Comparison of ENCODE assay signal across 10 cellular contexts in the genomic region with DNA sequence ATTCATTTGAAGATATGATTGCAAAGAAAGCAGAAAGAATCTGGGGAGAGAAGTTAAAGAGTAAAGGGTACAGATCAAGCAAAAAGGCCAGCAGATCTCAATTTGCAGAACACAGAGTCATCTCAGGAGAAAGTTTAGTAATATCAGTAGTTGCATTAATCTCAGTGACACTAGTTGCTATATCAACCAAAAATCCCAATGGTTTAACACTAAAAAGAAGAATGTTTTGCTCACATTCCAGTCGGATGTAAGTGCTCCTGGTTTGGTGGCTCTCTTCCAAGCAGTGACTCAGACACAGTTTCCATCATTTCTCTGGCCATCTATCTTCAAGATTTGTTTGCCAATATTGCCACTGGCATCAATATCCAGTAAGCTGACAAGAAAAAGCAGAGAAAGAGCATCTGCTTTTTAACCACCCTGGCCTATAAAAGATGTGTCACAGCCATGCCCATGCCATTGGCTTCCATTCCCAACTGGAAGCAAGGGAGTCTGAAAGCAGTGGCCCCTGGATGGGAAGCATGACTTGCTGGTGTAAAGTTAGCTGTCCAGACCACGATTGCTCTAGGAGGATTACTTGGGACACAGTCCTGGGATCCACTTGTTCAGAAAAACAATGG. TPM values are rescaled to one million over a fixed set of nuclear protein-coding genes. Genes with fewer than 3 reads are reported as not detected.
DNase-seq lines count a peak whose midpoint lies in the region; ATAC-seq, FAIRE-seq and TF ChIP-seq lines count a peak whose summit lies in the region.
"Had no signal": no experiment of that assay in that cellular context is flagged by ENCODE, and none has a peak within 500 bp of the region (broad histone marks: within the 10 kb centered on the region; RNA-seq: fewer than 3 reads in every experiment).

No MANE protein-coding gene starts in this region.

- H2BK5ac ChIP-seq in neuronal stem cell (ENCODE audit: low read length), result no peak overlapping the region

- H3K14ac ChIP-seq in neuronal stem cell (ENCODE audit: low read length), result no peak overlapping the region

- no peak overlapping the region for H4K8ac ChIP-seq in neuronal stem cell (ENCODE audit: low read depth, low read length)

- no peak overlapping the region for H4K91ac ChIP-seq in neuronal stem cell (ENCODE audit: low read depth, low read length, poor library complexity)

- FAIRE-seq in small intestine (lab: Jason Lieb, UNC), result no peak

- H3K9me3 ChIP-seq in neuronal stem cell (replicated peaks in 1 of 2; ENCODE audit: control insufficient read depth in 2 of 2, insufficient read depth in 1 of 2, low read depth in 1 of 2, low read length in 2 of 2) (no peaks in the 10 kb centered on the region), small intestine (ENCODE audit: control insufficient read depth, low read depth) (no peaks in the 10 kb centered on the region)
- H3K9me3 ChIP-seq: ascending aorta had no signal

- H3K23ac ChIP-seq in neuronal stem cell (ENCODE audit: low read depth, low read length, poor library complexity), result no peak overlapping the region

- H3K27ac ChIP-seq in neuronal stem cell (replicated peaks; ENCODE audit: low read length), result no peak overlapping the region
- H3K27ac ChIP-seq in small intestine (ENCODE audit: low read depth in 1 of 2, low read length in 1 of 2), result no peak overlapping the region
- H3K27ac ChIP-seq: ascending aorta, HL-60 had no signal

- no CpG with 5 or more reads among the region's 2 CpGs for WGBS in neuronal stem cell (ENCODE audit: extremely low coverage in 2 of 2, insufficient read length in 2 of 2, insufficient replicate concordance in 1 of 2), 2 donors
- 38 to 50% (median 48%) methylated on average over 2 of the region's 2 CpGs for WGBS in small intestine, 3 donors

- no peaks in the 10 kb centered on the region for H3K4me1 ChIP-seq in neuronal stem cell (ENCODE audit: control insufficient read depth in 2 of 2, insufficient read depth in 1 of 2, low read depth in 1 of 2, low read length in 2 of 2)
- no peaks in the 10 kb centered on the region for H3K4me1 ChIP-seq in small intestine (ENCODE audit: control insufficient read depth in 2 of 2, insufficient read depth in 1 of 2, low read depth in 1 of 2, low read length in 1 of 2)
- H3K4me1 ChIP-seq: ascending aorta had no signal

- H3K4ac ChIP-seq in neuronal stem cell (ENCODE audit: low read length), result no peak overlapping the region

- ATAC-seq in GM18909 (IDR thresholded peaks at IDR 0.05; ENCODE audit: poor library complexity, unreplicated experiment) (peak; percentile 78), HG02610 (IDR thresholded peaks at IDR 0.05; ENCODE audit: unreplicated experiment) (peak; percentile 97)

- H3K27me3 ChIP-seq in neuronal stem cell (ENCODE audit: control insufficient read depth in 3 of 3, insufficient read depth in 3 of 3, low read depth in 1 of 3, low read length in 3 of 3) (no peaks in the 10 kb centered on the region), small intestine (ENCODE audit: control insufficient read depth in 2 of 2, insufficient read depth in 2 of 2, low read length in 2 of 2) (peaks cover 0 to 4% of the 10 kb centered on the region in 2 donors)
- H3K27me3 ChIP-seq: ascending aorta had no signal

- no peaks in the 10 kb centered on the region for H3K36me3 ChIP-seq in neuronal stem cell (replicated peaks in 1 of 2; ENCODE audit: control insufficient read depth in 2 of 2, insufficient read depth in 2 of 2, low read length in 2 of 2)
- no peaks in the 10 kb centered on the region for H3K36me3 ChIP-seq in small intestine (ENCODE audit: control insufficient read depth in 2 of 2, insufficient read depth in 2 of 2, low read length in 2 of 2)
- H3K36me3 ChIP-seq: ascending aorta had no signal

- no peak overlapping the region for H3K18ac ChIP-seq in neuronal stem cell (ENCODE audit: low read length)

- H2AFZ ChIP-seq in neuronal stem cell (ENCODE audit: low read length), result no peak overlapping the region

- no peak overlapping the region for H2BK12ac ChIP-seq in neuronal stem cell (ENCODE audit: low read length)

- DNase-seq in NCI-H446 (lab: John Stamatoyannopoulos, UW) (peak; percentile 17 to 37), retinal pigment epithelial cell (ENCODE audit: low read depth) (peak; percentile 12), neuronal stem cell (ENCODE audit: low spot score) (no peak), small intestine (no peak), amygdala (lab: John Stamatoyannopoulos, UW) (no peak)

- no peak overlapping the region for H2BK15ac ChIP-seq in neuronal stem cell (ENCODE audit: low read length)

- H2BK120ac ChIP-seq in neuronal stem cell (ENCODE audit: low read depth, low read length), result no peak overlapping the region

- H3K4me2 ChIP-seq in neuronal stem cell (ENCODE audit: insufficient read depth, low read length, poor library complexity, severe bottlenecking), result no peak overlapping the region

- no peak overlapping the region for H2AK5ac ChIP-seq in neuronal stem cell (ENCODE audit: low read depth, low read length)

- H3K4me3 ChIP-seq in retinal pigment epithelial cell (ENCODE audit: low read length) (no peak overlapping the region), neuronal stem cell (ENCODE audit: low read length in 2 of 2) (no peak overlapping the region), small intestine (ENCODE audit: low read depth in 1 of 2, low read length in 2 of 2) (no peak overlapping the region)
- H3K4me3 ChIP-seq: ascending aorta, lung had no signal

- H3K9ac ChIP-seq in neuronal stem cell (ENCODE audit: low read depth, low read length, poor library complexity), result no peak overlapping the region

- TF ChIP-seq CTCF in retinal pigment epithelial cell (conservative IDR thresholded peaks at IDR 0.05; ENCODE audit: low read depth, low read length), result no peak

- H3K79me1 ChIP-seq in neuronal stem cell (ENCODE audit: low read depth, low read length), result no peaks in the 10 kb centered on the region

RNA-seq across cellular contexts. Expression of a gene that starts 45.5 kb away (rescaled TPM):
- polyA plus RNA-seq in neuronal stem cell (2013, experiment 1 of 2), result 2.2 TPM
- polyA plus RNA-seq in neuronal stem cell (2013, experiment 2 of 2), result 2.1 TPM
- 1 to 10 TPM; 1.0 to 2.2 (median 1.1) TPM for polyA plus RNA-seq in small intestine

RNA-seq across cellular contexts. Expression of a gene that starts 49.3 kb away (rescaled TPM):
- 8.9 TPM for polyA plus RNA-seq in neuronal stem cell (2013, experiment 1 of 2)
- 9.2 TPM for polyA plus RNA-seq in neuronal stem cell (2013, experiment 2 of 2)
- 10 to 100 TPM in 1 of 3 donors, under 1 TPM in 1, not detected in 1; 0.27 to 23.5 TPM for polyA plus RNA-seq in small intestine

Comparison
In these comparisons a context has a peak if more than half of its experiments do, and no peak if none do; other contexts are left out.
1. DNase-seq: peak in NCI-H446 (2 of 2) and retinal pigment epithelial cell (single experiment); none in neuronal stem cell (single experiment), small intestine (single experiment) and amygdala (0 of 56).